ENCODE assay signal across 1 cellular context in genomic region chr6:30480536-30481156, GRCh38.
TF ChIP-seq lines count a peak whose summit lies in the region.

No MANE protein-coding gene starts in this region.

TF ChIP-seq in HEK293, 187 proteins besides CTCF, POLR2A, EP300 and RAD21:
- TF ChIP-seq PRDM10 (tag by site-specific recombination; IDR thresholded peaks at IDR 0.05) = no peak
- 0 out of 2 replicates have a peak, but pooled peaks have one; percentile 4 for TF ChIP-seq ZBTB20 (tag by site-specific recombination; IDR thresholded peaks at IDR 0.05)
- 0 out of 2 replicates have a peak, but pooled peaks have one; percentile 7 for TF ChIP-seq ZNF335 (tag by site-specific recombination; conservative IDR thresholded peaks at IDR 0.05)
